36 cellular contexts compared by ENCODE assay signal in the genomic region with DNA sequence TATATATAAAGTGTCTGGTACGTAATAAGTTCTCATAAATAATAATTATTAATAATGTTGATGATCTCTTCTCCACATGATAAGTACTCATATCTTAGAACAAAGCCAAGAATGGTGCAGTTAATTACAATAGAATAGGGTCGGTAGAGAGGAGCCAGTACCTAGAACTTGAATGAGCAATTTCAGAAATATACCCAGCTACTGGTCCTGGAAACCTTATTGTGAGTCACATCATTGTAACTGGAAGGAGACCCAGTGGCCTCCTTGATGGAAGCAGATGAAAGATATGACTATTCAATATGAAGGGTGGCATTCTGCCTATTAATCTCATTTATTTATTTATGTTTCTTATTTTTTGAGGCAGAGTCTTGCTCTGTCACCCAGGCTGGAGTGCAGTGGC. TPM values are rescaled to one million over a fixed set of nuclear protein-coding genes. Genes with fewer than 3 reads are reported as not detected.
"Had no signal": no experiment of that assay in that cellular context is flagged by ENCODE, and none has a peak within 500 bp of the region (broad histone marks: within the 10 kb centered on the region; RNA-seq: fewer than 3 reads in every experiment).

No MANE protein-coding gene starts in this region.

- ATAC-seq: activated CD8-positive, alpha-beta T cell treated with anti-CD3 and anti-CD28 coated beads, Interleukin-2, amount 10 ng/mL, durations not matched to agents 7 days and 5 days; body of pancreas had no signal

- H3K27me3 Mint-ChIP-seq: activated T-cell treated with anti-CD3 and anti-CD28 coated beads, Interleukin-2, amount 50 U/mL, for 24 hours had no signal

- H3K27ac Mint-ChIP-seq: activated CD4-positive, alpha-beta T cell treated with anti-CD3 and anti-CD28 coated beads, Interleukin-2, amount 10 ng/mL, durations not matched to agents 24 days and 14 days; activated CD8-positive, alpha-beta T cell treated with anti-CD3 and anti-CD28 coated beads, Interleukin-2, amount 10 ng/mL, durations not matched to agents 7 days and 5 days; activated naive CD4-positive, alpha-beta T cell treated with anti-CD3 and anti-CD28 coated beads for 36 hours; activated naive CD4-positive, alpha-beta T cell treated with anti-CD3 and anti-CD28 coated beads, Interleukin-2, amount 50 U/mL, for 72 hours; activated T-cell treated with anti-CD3 and anti-CD28 coated beads, Interleukin-2, amount 50 U/mL, for 24 hours had no signal

- H2AFZ ChIP-seq: PC-9 had no signal

- H3K9ac ChIP-seq: KMS-11 had no signal

- H3K9me3 Mint-ChIP-seq: activated naive CD4-positive, alpha-beta T cell treated with anti-CD3 and anti-CD28 coated beads for 36 hours; activated T-cell treated with anti-CD3 and anti-CD28 coated beads, Interleukin-2, amount 50 U/mL, for 24 hours had no signal

- H3K9me3 ChIP-seq: adrenal gland, body of pancreas, breast epithelium, SJCRH30 had no signal

- H3K27me3 ChIP-seq: adrenal gland, body of pancreas, breast epithelium, SJCRH30 had no signal

- H3K4me1 Mint-ChIP-seq: activated CD4-positive, alpha-beta T cell treated with anti-CD3 and anti-CD28 coated beads, Interleukin-2, amount 10 ng/mL, durations not matched to agents 24 days and 14 days had no signal

- H3K36me3 Mint-ChIP-seq: activated naive CD4-positive, alpha-beta T cell treated with anti-CD3 and anti-CD28 coated beads, Interleukin-2, amount 50 U/mL, for 72 hours had no signal

- H3K4me3 Mint-ChIP-seq: activated CD4-positive, alpha-beta T cell treated with anti-CD3 and anti-CD28 coated beads, Interleukin-2, amount 10 ng/mL, durations not matched to agents 24 days and 14 days; activated CD8-positive, alpha-beta T cell treated with anti-CD3 and anti-CD28 coated beads, Interleukin-2, amount 10 ng/mL, durations not matched to agents 7 days and 5 days; activated naive CD4-positive, alpha-beta T cell treated with anti-CD3 and anti-CD28 coated beads for 36 hours; activated T-cell treated with anti-CD3 and anti-CD28 coated beads, Interleukin-2, amount 50 U/mL, for 24 hours had no signal

- H3K36me3 ChIP-seq: adrenal gland, breast epithelium, SJCRH30, WERI-Rb-1 had no signal

- H3K4me3 ChIP-seq: adrenal gland, body of pancreas, breast epithelium, PC-9, SJCRH30, SK-N-MC had no signal

- DNase-seq: activated CD4-positive, alpha-beta T cell treated with anti-CD3 and anti-CD28 coated beads for 1 hour; activated CD4-positive, alpha-beta T cell treated with anti-CD3 and anti-CD28 coated beads, Interleukin-2, amount 10 ng/mL, durations not matched to agents 24 days and 14 days; activated CD4-positive, alpha-beta T cell treated with anti-CD3 and anti-CD28 coated beads, Interleukin-2, amount 50 U/mL, for 4 hours; activated CD4-positive, CD25-positive, alpha-beta regulatory T cell; activated CD8-positive, alpha-beta T cell treated with anti-CD3 and anti-CD28 coated beads, Interleukin-2, amount 10 ng/mL, durations not matched to agents 7 days and 5 days; activated gamma-delta T cell treated with Interleukin-2 at 50 U/mL for 16 hours; activated naive CD4-positive, alpha-beta T cell treated with anti-CD3 and anti-CD28 coated beads for 36 hours; activated T-cell treated with anti-CD3 and anti-CD28 coated beads, Interleukin-2, amount 50 U/mL, for 24 hours; adrenal gland; body of pancreas; cerebellar nuclear complex; MM.1S; MV-4-11; NCI-H1092; NCI-H1417; NCI-H146; NCI-H187; NCI-H2029 treated with DMSO at 0.1 percent for 48 hours; NCI-H2107; NCI-H2171; NCI-H510A; NCI-H526; NCI-H748 treated with DMSO at 0.1 percent for 48 hours; PC-9; SHP77; SJCRH30; T1000; WERI-Rb-1 had no signal

- H3K4me2 ChIP-seq: KMS-11, PC-9 had no signal

- H3K4me1 ChIP-seq: adrenal gland, body of pancreas, breast epithelium, SJCRH30 had no signal

- H3K27ac ChIP-seq: adrenal gland, body of pancreas, breast epithelium, KMS-11, PC-9, SJCRH30, SK-N-MC, WERI-Rb-1 had no signal

RNA-seq across cellular contexts. Expression of a gene that starts 37.7 kb away (rescaled TPM):
- total RNA-seq: activated CD4-positive, alpha-beta T cell treated with anti-CD3 and anti-CD28 coated beads, Interleukin-2, amount 10 ng/mL, durations not matched to agents 24 days and 14 days; activated CD8-positive, alpha-beta T cell treated with anti-CD3 and anti-CD28 coated beads, Interleukin-2, amount 10 ng/mL, durations not matched to agents 7 days and 5 days; activated naive CD4-positive, alpha-beta T cell treated with anti-CD3 and anti-CD28 coated beads for 36 hours; astrocyte; OCI-LY7; T-helper 1 cell treated with Interleukin-12 subunit alpha and Interleukin-12 subunit beta and Interleukin-4 antibody, amounts not matched to agents 30 ng/mL and 1 ng/mL, for 36 hours; T-helper 2 cell treated with Interferon-gamma antibody and Interleukin-4, amounts not matched to agents 100 ng/mL and 5 ng/mL, for 36 hours had no signal
